Comparison of ENCODE assay signal across 1 cellular context in genomic region chr19:27793128-27793643, GRCh38.
TF ChIP-seq lines count a peak whose summit lies in the region.

No MANE protein-coding gene starts in this region.

TF ChIP-seq in K562, 482 proteins besides CTCF, POLR2A, EP300 and RAD21 (continued from another document):
- TF ChIP-seq ARID4B (CRISPR knock-in tag; IDR thresholded peaks at IDR 0.05) (no peak), NKRF (IDR thresholded peaks at IDR 0.05; ENCODE audit: borderline replicate concordance) (0 out of 2 replicates have a peak, but pooled peaks have one; percentile 52), MYNN (IDR thresholded peaks at IDR 0.05) (peak; percentile 55; the same call in 1 of the 2 replicates), MYNN (CRISPR knock-in tag; IDR thresholded peaks at IDR 0.05) (no peak), E4F1 (CRISPR knock-in tag; IDR thresholded peaks at IDR 0.05; ENCODE audit: borderline replicate concordance) (no peak), EHMT2 (IDR thresholded peaks at IDR 0.05) (0 out of 2 replicates have a peak, but pooled peaks have one; percentile 17), CBFA2T3 (IDR thresholded peaks at IDR 0.05) (no peak), CTBP1 (IDR thresholded peaks at IDR 0.05; ENCODE audit: borderline replicate concordance) (peak; percentile 37; the same call in 1 of the 2 replicates), CBX3 (IDR thresholded peaks at IDR 0.05; ENCODE audit: borderline replicate concordance in 1 of 2, low read length in 2 of 2) (no peak)
TF ChIP-seq in K562: peak in this region for 32.
